10 cellular contexts compared by ENCODE assay signal in the genomic region with DNA sequence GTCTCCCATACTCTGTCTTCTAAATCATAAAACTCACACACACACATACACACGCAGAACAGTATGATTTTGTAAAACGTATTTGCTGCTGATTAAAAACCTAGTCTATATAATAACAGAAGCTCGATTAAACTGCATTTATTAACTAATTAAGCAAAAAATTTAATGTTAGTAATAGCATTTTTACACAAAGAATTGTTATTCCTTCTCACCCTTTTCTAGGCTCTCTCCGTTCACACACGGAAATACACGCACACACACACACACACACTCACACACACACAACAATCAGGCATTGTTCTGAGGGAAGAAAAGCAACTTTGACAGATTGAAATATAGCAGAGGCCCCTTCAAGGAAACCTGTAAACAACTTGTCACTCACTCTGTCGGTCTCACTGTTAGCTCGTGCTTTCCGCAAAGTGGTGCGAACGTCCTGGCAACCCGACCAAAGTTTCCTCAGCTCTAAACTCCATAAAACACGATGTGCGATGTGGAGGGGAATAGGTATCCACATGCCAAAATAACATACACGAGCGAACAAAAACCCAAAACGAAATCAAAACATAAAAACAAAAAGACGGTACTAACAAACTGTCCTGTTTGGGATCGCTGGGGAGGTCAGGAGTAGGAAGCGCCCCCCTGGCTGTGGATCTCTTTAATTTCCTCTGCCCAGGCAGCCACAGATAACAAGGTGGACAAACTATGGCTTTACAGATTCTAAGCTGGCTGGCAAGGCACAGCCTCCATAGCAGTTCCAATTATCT.
A peak's percentile ranks its signal among the peaks of the same experiment; 100 is the strongest.
DNase-seq lines count a peak whose midpoint lies in the region; ATAC-seq and TF ChIP-seq lines count a peak whose summit lies in the region.
"Had no signal": no experiment of that assay in that cellular context is flagged by ENCODE, and none has a peak within 500 bp of the region (broad histone marks: within the 10 kb centered on the region; RNA-seq: fewer than 3 reads in every experiment).

No MANE protein-coding gene starts in this region.

- TF ChIP-seq POLR2A in erythroblast (IDR thresholded peaks at IDR 0.05; ENCODE audit: low read length): no peak

- ATAC-seq in GM21390 (IDR thresholded peaks at IDR 0.05; ENCODE audit: unreplicated experiment): no peak

- TF ChIP-seq CTCF in fibroblast of pulmonary artery (IDR thresholded peaks at IDR 0.05; ENCODE audit: low read length, missing control alignments) (no peak), nephron progenitor cell (IDR thresholded peaks at IDR 0.05) (no peak)

- no peaks in the 10 kb centered on the region for H3K27me3 Mint-ChIP-seq in nephron progenitor cell (ENCODE audit: low read depth, poor library complexity)
- H3K27me3 Mint-ChIP-seq: memory B cell had no signal

- H3K4me3 Mint-ChIP-seq in nephron progenitor cell: no peak overlapping the region
- H3K4me3 Mint-ChIP-seq: memory B cell had no signal

- no peaks in the 10 kb centered on the region for H3K9me3 Mint-ChIP-seq in nephron progenitor cell
- H3K9me3 Mint-ChIP-seq: memory B cell had no signal

- no peak overlapping the region for H3K27ac Mint-ChIP-seq in nephron progenitor cell
- H3K27ac Mint-ChIP-seq: memory B cell had no signal

- H3K36me3 Mint-ChIP-seq in nephron progenitor cell (ENCODE audit: low read depth): no peaks in the 10 kb centered on the region
- H3K36me3 Mint-ChIP-seq: memory B cell had no signal

- H3K4me1 Mint-ChIP-seq in nephron progenitor cell: peaks cover 12% of the 10 kb centered on the region
- H3K4me1 Mint-ChIP-seq: memory B cell had no signal

- DNase-seq in AG20443 (ENCODE audit: low spot score) (peak; percentile 4), NCI-H774 (lab: John Stamatoyannopoulos, UW) (peak; percentile 55), fibroblast of pulmonary artery (ENCODE audit: low read depth) (peak; percentile 32), nephron progenitor cell (peak; percentile 19), GM19240 (ENCODE audit: insufficient read length, low spot score) (no peak), erythroblast (lab: John Stamatoyannopoulos, UW) (no peak), NCI-H2107 (lab: John Stamatoyannopoulos, UW) (no peak)
- DNase-seq: DND-41 had no signal

- peak overlapping the region; percentile 46 for H3K4me3 ChIP-seq in fibroblast of pulmonary artery (replicated peaks; ENCODE audit: low read depth, low read length)

Comparison
In these comparisons a context has a peak if more than half of its experiments do, and no peak if none do; other contexts are left out.
1. DNase-seq: peak in AG20443 (single experiment), NCI-H774 (single experiment), fibroblast of pulmonary artery (single experiment) and nephron progenitor cell (single experiment); none in GM19240 (single experiment), erythroblast (0 of 2) and NCI-H2107 (single experiment).